8 cellular contexts compared by ENCODE assay signal in genomic region chr17:47970725-47971511, GRCh38. TPM values are rescaled to one million over a fixed set of nuclear protein-coding genes. Genes with fewer than 3 reads are reported as not detected.
DNase-seq lines count a peak whose midpoint lies in the region; ATAC-seq and TF ChIP-seq lines count a peak whose summit lies in the region.

Gene CDK5RAP3, plus strand, starts transcription at chr17:47971113. Its CDS starts 34 bp downstream, at chr17:47971147.

- H3K27ac ChIP-seq in GM23338 (ENCODE audit: low read depth), result 0 out of 2 replicates have a peak within 1 kb of the TSS, but pooled peaks have one; percentile 59
- H3K27ac ChIP-seq in RWPE1, result peak within 1 kb of the TSS; percentile 78

- no peaks in the 10 kb centered on the region; the same call in none of the 2 replicates for H4K20me1 ChIP-seq in GM23338 (replicated peaks; ENCODE audit: insufficient read depth)

- H3K4me2 ChIP-seq in GM23338, result peak within 1 kb of the TSS; percentile 87

- H3K4me3 ChIP-seq in GM23338, result peak within 1 kb of the TSS; percentile 62
- peak within 1 kb of the TSS; percentile 89 for H3K4me3 ChIP-seq in fibroblast of mammary gland (ENCODE audit: control insufficient read depth, low read depth, low read length)

- CTCF ChIA-PET in RWPE1 (lab: Yijun Ruan, JAX), result interaction anchor here (0.6 to 2.3 kb wide), 9 partner anchors 10 to 1687 kb away, joined by 3 to 17 read pairs (median 4); partner anchors contain the start of genes PRR15L and SP2

- POLR2A ChIA-PET in RWPE1 (lab: Yijun Ruan, JAX; ENCODE audit: low non-redundant PET), result interaction anchor here (0.9 kb wide), 2 partner anchors 13 to 46 kb away, joined by 3 to 4 read pairs; partner anchors contain the start of gene PRR15L

- peaks cover 3% of the 10 kb centered on the region; the same call in 1 of the 2 replicates for H3F3A ChIP-seq in GM23338 (replicated peaks; ENCODE audit: low read depth)

- H2AFZ ChIP-seq in GM23338, result peak within 1 kb of the TSS; percentile 100

- H3K36me3 ChIP-seq in GM23338 (ENCODE audit: insufficient read depth), result no peaks in the 10 kb centered on the region

- H3K4me1 Mint-ChIP-seq in GM23338, result peaks cover 4% of the 10 kb centered on the region
- H3K4me1 Mint-ChIP-seq in activated T-helper 2 cell treated with anti-CD3 and anti-CD28 coated beads, Interferon-gamma antibody, Interleukin-2, Interleukin-4, amounts not matched to agents 10 μg/mL and 5 μg/mL and 100 μg/mL, durations not matched to agents 14 hours and 24 hours and 36 hours (ENCODE audit: low read depth), result peaks cover 28% of the 10 kb centered on the region
- peaks cover 14 to 24% of the 10 kb centered on the region in 2 donors for H3K4me1 Mint-ChIP-seq in natural killer cell

- peaks cover 11% of the 10 kb centered on the region for H3K4me1 ChIP-seq in GM23338 (ENCODE audit: insufficient read depth)

- no peaks in the 10 kb centered on the region for H3K9me2 ChIP-seq in GM23338 (ENCODE audit: insufficient read depth)

- no peaks in the 10 kb centered on the region for H3K27me3 ChIP-seq in GM23338 (ENCODE audit: insufficient read depth)

- H3K4me3 Mint-ChIP-seq in GM23338, result peak within 1 kb of the TSS; percentile 93
- H3K4me3 Mint-ChIP-seq in activated T-helper 2 cell treated with anti-CD3 and anti-CD28 coated beads, Interferon-gamma antibody, Interleukin-2, Interleukin-4, amounts not matched to agents 10 μg/mL and 5 μg/mL and 100 μg/mL, durations not matched to agents 14 hours and 24 hours and 36 hours (ENCODE audit: low read depth), result peak within 1 kb of the TSS; percentile 95
- H3K4me3 Mint-ChIP-seq in natural killer cell, result peak within 1 kb of the TSS; percentile 92

- TF ChIP-seq CTCF in GM23338 (conservative IDR thresholded peaks at IDR 0.05; ENCODE audit: low read depth in 2 of 2) (peak; percentile 75 to 91), LNCAP (IDR thresholded peaks at IDR 0.05) (peak; percentile 98), RWPE1 (conservative IDR thresholded peaks at IDR 0.05; ENCODE audit: low read depth) (peak; percentile 100), fibroblast of mammary gland (conservative IDR thresholded peaks at IDR 0.05; ENCODE audit: control insufficient read depth, insufficient read depth, low read depth, low read length) (peak; percentile 64), natural killer cell (IDR thresholded peaks at IDR 0.05) (peak; percentile 97)

- intact Hi-C loops in activated T-helper 2 cell treated with anti-CD3 and anti-CD28 coated beads, Interferon-gamma antibody, Interleukin-2, Interleukin-4, amounts not matched to agents 10 μg/mL and 5 μg/mL and 100 μg/mL, durations not matched to agents 14 hours and 24 hours and 36 hours (cut with micrococcal nuclease), result loop anchor here (1.0 to 2.0 kb wide), 4 partner anchors 24 to 130 kb away; partner anchors contain the start of gene SCRN2
- intact Hi-C loops in natural killer cell (cut with micrococcal nuclease), result loop anchor here (1.0 to 2.0 kb wide), 5 partner anchors 22 to 130 kb away; partner anchors contain the start of genes NFE2L1, PNPO, SCRN2 and SP2

- peak; percentile 94 for ATAC-seq in GM23338
- ATAC-seq in natural killer cell, result peak; percentile 97 to 100 (median 98)
- ATAC-seq in stimulated activated naive CD8-positive, alpha-beta T cell treated with anti-CD3 and anti-CD28 coated beads, Interleukin-15, Interleukin-2, amounts not matched to agents 100 U/mL and 50 U/mL, for 24 hours, result peak; percentile 99

- H3K36me3 Mint-ChIP-seq in GM23338 (ENCODE audit: low read depth) (peaks cover 27% of the 10 kb centered on the region), natural killer cell (peaks cover 8% of the 10 kb centered on the region)
- peaks cover 24% of the 10 kb centered on the region for H3K36me3 Mint-ChIP-seq in activated T-helper 2 cell treated with anti-CD3 and anti-CD28 coated beads, Interferon-gamma antibody, Interleukin-2, Interleukin-4, amounts not matched to agents 10 μg/mL and 5 μg/mL and 100 μg/mL, durations not matched to agents 14 hours and 24 hours and 36 hours (ENCODE audit: low read depth)

- H3K27ac Mint-ChIP-seq in GM23338 (peak within 1 kb of the TSS; percentile 97), natural killer cell (peak within 1 kb of the TSS; percentile 83 to 87)
- H3K27ac Mint-ChIP-seq in activated T-helper 2 cell treated with anti-CD3 and anti-CD28 coated beads, Interferon-gamma antibody, Interleukin-2, Interleukin-4, amounts not matched to agents 10 μg/mL and 5 μg/mL and 100 μg/mL, durations not matched to agents 14 hours and 24 hours and 36 hours, result peak within 1 kb of the TSS; percentile 91

- no peaks in the 10 kb centered on the region for H3K9me3 Mint-ChIP-seq in GM23338
- H3K9me3 Mint-ChIP-seq in activated T-helper 2 cell treated with anti-CD3 and anti-CD28 coated beads, Interferon-gamma antibody, Interleukin-2, Interleukin-4, amounts not matched to agents 10 μg/mL and 5 μg/mL and 100 μg/mL, durations not matched to agents 14 hours and 24 hours and 36 hours, result no peaks in the 10 kb centered on the region
- H3K9me3 Mint-ChIP-seq in natural killer cell, result no peaks in the 10 kb centered on the region

- 0 out of 2 replicates have a peak, but pooled peaks cover 7% of the 10 kb centered on the region for H3K79me2 ChIP-seq in GM23338 (replicated peaks; ENCODE audit: insufficient read depth)

- DNase-seq in EH (ENCODE audit: low read depth) (peak; percentile 99), GM23338 (ENCODE audit: low spot score) (peak; percentile 100), RWPE1 (ENCODE audit: low spot score) (peak; percentile 97), fibroblast of mammary gland (ENCODE audit: low read depth) (peak; percentile 99), natural killer cell (peak; percentile 98)
- peak; percentile 99 for DNase-seq in activated T-helper 2 cell treated with anti-CD3 and anti-CD28 coated beads, Interferon-gamma antibody, Interleukin-2, Interleukin-4, amounts not matched to agents 10 μg/mL and 5 μg/mL and 100 μg/mL, durations not matched to agents 14 hours and 24 hours and 36 hours (ENCODE audit: low spot score)
- DNase-seq in stimulated activated naive CD8-positive, alpha-beta T cell treated with anti-CD3 and anti-CD28 coated beads, Interleukin-15, Interleukin-2, amounts not matched to agents 100 U/mL and 50 U/mL, for 24 hours, result peak; percentile 100

- H3K27me3 Mint-ChIP-seq in GM23338 (ENCODE audit: insufficient read depth, low read depth, poor library complexity) (peaks cover 12% of the 10 kb centered on the region), natural killer cell (ENCODE audit: low read depth in 2 of 2) (peaks cover 0 to 4% of the 10 kb centered on the region in 2 donors)
- peaks cover 1% of the 10 kb centered on the region for H3K27me3 Mint-ChIP-seq in activated T-helper 2 cell treated with anti-CD3 and anti-CD28 coated beads, Interferon-gamma antibody, Interleukin-2, Interleukin-4, amounts not matched to agents 10 μg/mL and 5 μg/mL and 100 μg/mL, durations not matched to agents 14 hours and 24 hours and 36 hours (ENCODE audit: low read depth)

TF ChIP-seq in GM23338, 12 proteins besides CTCF, POLR2A, EP300 and RAD21 (continues in another document):
- TF ChIP-seq ZNF114 (CRISPR knock-in tag; IDR thresholded peaks at IDR 0.05), result no peak
- TF ChIP-seq EZH2 (IDR thresholded peaks at IDR 0.05; ENCODE audit: low read depth, unreplicated experiment), result no peak
- no peak for TF ChIP-seq STAT1 (IDR thresholded peaks at IDR 0.05; ENCODE audit: unreplicated experiment)
- TF ChIP-seq POLR2AphosphoS5 (IDR thresholded peaks at IDR 0.05; ENCODE audit: low read depth), result peak; percentile 92
- TF ChIP-seq REST (IDR thresholded peaks at IDR 0.05; ENCODE audit: unreplicated experiment), result no peak
- TF ChIP-seq EZH2phosphoT487 (IDR thresholded peaks at IDR 0.05; ENCODE audit: unreplicated experiment), result no peak
- TF ChIP-seq ZNF331 (CRISPR knock-in tag; IDR thresholded peaks at IDR 0.05; ENCODE audit: low read depth), result no peak
- no peak for TF ChIP-seq ETS1 (IDR thresholded peaks at IDR 0.05)
- no peak for TF ChIP-seq NANOG (IDR thresholded peaks at IDR 0.05; ENCODE audit: borderline replicate concordance)

RNA-seq across cellular contexts. Expression of gene CDK5RAP3, which starts in this region (rescaled TPM):
- total RNA-seq in GM23338 (2014; rRNA removed; shearing (Covaris generic)), result 67.0 and 106 TPM in 2 replicates
- 78.9 and 92.6 TPM in 2 replicates for polyA plus RNA-seq in GM23338 (2016; fragmentation: Nextera tagmentation; extraction: Ambion mirVana)
- 192 and 199 TPM in 2 replicates for total RNA-seq in activated T-helper 2 cell treated with anti-CD3 and anti-CD28 coated beads, Interferon-gamma antibody, Interleukin-2, Interleukin-4, amounts not matched to agents 10 μg/mL and 5 μg/mL and 100 μg/mL, durations not matched to agents 14 hours and 24 hours and 36 hours
- total RNA-seq in natural killer cell, result 100 to 1,000 TPM; 289 to 300 (median 292) TPM

Comparison
In these comparisons a context has a peak if more than half of its experiments do, and no peak if none do; other contexts are left out.
1. Peak in every context shown above with its lines: DNase-seq, ATAC-seq, H3K4me3 ChIP-seq and H3K27ac ChIP-seq.